ENCODE assay signal across 15 cellular contexts in the genomic region with DNA sequence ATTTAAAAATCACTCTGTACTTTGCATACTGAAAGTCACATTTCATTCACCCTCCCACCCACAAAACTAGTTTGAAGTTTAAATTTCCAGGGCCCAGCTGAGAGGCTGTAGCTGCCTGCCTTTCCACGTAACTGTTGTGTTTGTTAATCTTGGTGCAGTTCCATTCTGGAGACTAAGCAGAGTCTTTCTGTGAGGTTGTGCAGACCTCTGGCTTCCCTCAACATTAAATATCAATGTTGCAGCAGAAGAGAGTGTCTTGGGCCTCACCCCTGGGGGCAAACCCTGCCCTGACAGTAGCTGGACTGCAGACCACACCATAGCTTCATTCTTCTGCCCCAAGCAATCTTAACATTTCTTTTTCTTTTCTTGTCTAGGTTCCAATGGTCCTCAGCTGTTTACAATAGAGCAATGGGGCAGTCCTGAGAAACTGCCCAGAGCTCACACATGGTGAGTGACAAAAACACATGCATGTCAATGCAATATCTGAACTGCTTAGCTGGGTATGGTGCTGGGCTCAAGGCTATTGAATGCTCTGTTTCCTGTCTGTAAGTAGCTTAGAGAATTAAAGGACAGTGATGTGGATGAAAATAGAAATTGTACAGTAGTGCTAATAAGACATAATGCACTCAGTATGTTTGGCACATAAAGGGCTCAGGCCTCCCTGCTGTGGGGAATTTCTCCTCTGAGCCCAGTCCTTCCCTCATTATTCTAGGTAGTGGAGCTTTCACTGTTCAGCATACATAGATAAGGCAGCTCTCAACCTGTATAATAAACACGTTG.
DNase-seq lines count a peak whose midpoint lies in the region; ATAC-seq and TF ChIP-seq lines count a peak whose summit lies in the region.
"Had no signal": no experiment of that assay in that cellular context is flagged by ENCODE, and none has a peak within 500 bp of the region (broad histone marks: within the 10 kb centered on the region; RNA-seq: fewer than 3 reads in every experiment).

No MANE protein-coding gene starts in this region.

- H3K4ac ChIP-seq in IMR-90 (ENCODE audit: low read depth, low read length) (no peak overlapping the region), mesenchymal stem cell (ENCODE audit: low read depth in 1 of 2, low read length in 2 of 2) (no peak overlapping the region)

- H3K27me3 ChIP-seq in IMR-90 (ENCODE audit: control insufficient read depth, insufficient read depth, low read length) (no peaks in the 10 kb centered on the region), mesenchymal stem cell (ENCODE audit: control insufficient read depth in 1 of 2, insufficient read depth in 1 of 2, low read length in 2 of 2) (no peaks in the 10 kb centered on the region), gastrocnemius medialis (no peaks in the 10 kb centered on the region)

- H3K14ac ChIP-seq in IMR-90 (replicated peaks; ENCODE audit: low read depth, low read length), result no peak overlapping the region
- H3K14ac ChIP-seq in mesenchymal stem cell (ENCODE audit: low read length in 2 of 2), result no peak overlapping the region

- H2BK12ac ChIP-seq in mesenchymal stem cell (ENCODE audit: low read length in 2 of 2), result no peak overlapping the region

- H2BK120ac ChIP-seq in IMR-90 (ENCODE audit: low read depth, low read length), result no peak overlapping the region
- no peak overlapping the region for H2BK120ac ChIP-seq in mesenchymal stem cell (ENCODE audit: low read depth, low read length)

- TF ChIP-seq RAD21 in IMR-90 (IDR thresholded peaks at IDR 0.05; ENCODE audit: low read length), result no peak

- H3K4me2 ChIP-seq in IMR-90 (ENCODE audit: low read depth, low read length), result no peak overlapping the region
- H3K4me2 ChIP-seq in mesenchymal stem cell (ENCODE audit: low read length, poor library complexity, severe bottlenecking), result no peak overlapping the region

- no peak overlapping the region for H2AK5ac ChIP-seq in IMR-90 (ENCODE audit: low read depth, low read length)
- no peak overlapping the region for H2AK5ac ChIP-seq in mesenchymal stem cell (ENCODE audit: low read length, severe bottlenecking)

- peaks cover 9% of the 10 kb centered on the region for H3K9me1 ChIP-seq in IMR-90 (ENCODE audit: insufficient read depth, low read length)

- POLR2A ChIA-PET in IMR-90 (lab: Charles Lee; ENCODE audit: unreplicated experiment), result no interaction called here

- TF ChIP-seq CTCF in IMR-90 (conservative IDR thresholded peaks at IDR 0.05; ENCODE audit: low read depth, low read length), result no peak
- TF ChIP-seq CTCF in gastrocnemius medialis (IDR thresholded peaks at IDR 0.05 in 4 of 5, conservative IDR thresholded peaks at IDR 0.05 in 1 of 5), result no peak

- dilution Hi-C loops in IMR-90 (cut with HindIII; ENCODE audit: low sequenced_read_pairs, unreplicated experiment), result no loop called here

- no CpG with 5 or more reads among the region's 2 CpGs for WGBS in IMR-90 (ENCODE audit: extremely low coverage in 2 of 2, insufficient read length in 1 of 2), 2 experiments
- WGBS in mesenchymal stem cell, result 82% methylated on average over 2 of the region's 2 CpGs

- H3K23ac ChIP-seq in IMR-90 (ENCODE audit: low read depth, low read length) (no peak overlapping the region), mesenchymal stem cell (ENCODE audit: low read length in 2 of 2) (peak overlapping the region in 1 of 2 experiments; percentile 14)

- H4K8ac ChIP-seq in IMR-90 (ENCODE audit: low read depth in 2 of 2, low read length in 2 of 2) (no peak overlapping the region), mesenchymal stem cell (ENCODE audit: low read length) (no peak overlapping the region)

- peak; percentile 37 for ATAC-seq in IMR-90 (ENCODE audit: low read depth)
- no peak for ATAC-seq in gastrocnemius medialis
- no peak for ATAC-seq in GM21367 (IDR thresholded peaks at IDR 0.05; ENCODE audit: unreplicated experiment)
- no peak for ATAC-seq in esophagus mucosa
- ATAC-seq: HCT116, left colon had no signal

- no peak overlapping the region for H2BK15ac ChIP-seq in IMR-90 (ENCODE audit: low read depth, low read length)
- no peak overlapping the region for H2BK15ac ChIP-seq in mesenchymal stem cell (ENCODE audit: low read depth, poor library complexity, severe bottlenecking)

- intact Hi-C loops in IMR-90 (cut with micrococcal nuclease), result no loop called here
- intact Hi-C loops in gastrocnemius medialis (cut with DNase I; ENCODE audit: low total_unique reads), result loop anchor here (10.0 kb wide), 1 partner anchor 673 kb away; no protein-coding TSS in a partner anchor

- no TSS peak for BruUV-seq in IMR-90 (replicated peaks; lab: Mats Ljungman, UMichigan)

- H4K5ac ChIP-seq in IMR-90 (ENCODE audit: low read depth, low read length), result no peak overlapping the region

- H3K4me3 ChIP-seq in IMR-90 (ENCODE audit: insufficient read depth, low read depth, low read length), result no peak overlapping the region
- H3K4me3 ChIP-seq in mesenchymal stem cell (ENCODE audit: insufficient read depth in 1 of 2, low read depth in 1 of 2, low read length in 2 of 2), result no peak overlapping the region
- no peak overlapping the region for H3K4me3 ChIP-seq in gastrocnemius medialis

- H2AFZ ChIP-seq in IMR-90 (replicated peaks; ENCODE audit: low read length, poor library complexity), result no peak overlapping the region
- no peak overlapping the region for H2AFZ ChIP-seq in mesenchymal stem cell (ENCODE audit: low read depth, low read length)

- DNase-seq in IMR-90 (no peak), cerebellar cortex (ENCODE audit: low spot score) (peak; percentile 33), mesenchymal stem cell (peak; percentile 5), gastrocnemius medialis (no peak), nucleus accumbens (lab: John Stamatoyannopoulos, UW) (no peak)
- no peak for DNase-seq in stimulated activated CD4-positive, alpha-beta T cell treated with anti-CD3 and anti-CD28 coated beads, Interleukin-4, amount 100 ng/mL, for 24 hours
- DNase-seq: activated CD4-positive, alpha-beta T cell treated with anti-CD3 and anti-CD28 coated beads, Interleukin-2, amount 10 ng/mL, durations not matched to agents 24 days and 14 days; activated naive CD4-positive, alpha-beta T cell treated with anti-CD3 and anti-CD28 coated beads for 36 hours; left colon; NCI-H187; NCI-H526; OCI-M1 had no signal

- H3K18ac ChIP-seq in IMR-90 (ENCODE audit: low read depth, low read length) (no peak overlapping the region), mesenchymal stem cell (ENCODE audit: low read depth in 1 of 2, low read length in 2 of 2) (no peak overlapping the region)

- no peaks in the 10 kb centered on the region for H3K9me3 ChIP-seq in IMR-90 (ENCODE audit: control insufficient read depth, insufficient read depth, low read length)
- no peaks in the 10 kb centered on the region for H3K9me3 ChIP-seq in mesenchymal stem cell (ENCODE audit: control insufficient read depth, low read length)
- no peaks in the 10 kb centered on the region for H3K9me3 ChIP-seq in gastrocnemius medialis

- H3K79me1 ChIP-seq in IMR-90 (ENCODE audit: low read depth in 1 of 2, low read length in 2 of 2), result no peaks in the 10 kb centered on the region
- peaks cover 2% of the 10 kb centered on the region for H3K79me1 ChIP-seq in mesenchymal stem cell (replicated peaks; ENCODE audit: low read length, poor library complexity, severe bottlenecking)

- no peak overlapping the region for H3K56ac ChIP-seq in IMR-90 (ENCODE audit: extremely low read depth, insufficient read depth, low read length)

- H3K36me3 ChIP-seq in IMR-90 (ENCODE audit: control insufficient read depth, insufficient read depth, low read length) (peaks cover 10% of the 10 kb centered on the region; the same call in 1 of the 2 replicates), mesenchymal stem cell (ENCODE audit: control insufficient read depth in 1 of 2, insufficient read depth in 2 of 2, low read depth in 1 of 2, low read length in 2 of 2) (peaks cover 33 to 57% of the 10 kb centered on the region in 2 experiments), gastrocnemius medialis (peaks cover 0 to 15% of the 10 kb centered on the region in 2 donors)

- H3K27ac ChIP-seq in IMR-90 (ENCODE audit: insufficient read depth, low read length) (no peak overlapping the region), mesenchymal stem cell (ENCODE audit: low read length, poor library complexity, severe bottlenecking) (no peak overlapping the region), gastrocnemius medialis (peak overlapping the region; percentile 85 to 91 (median 86))

- H3K9ac ChIP-seq in IMR-90 (ENCODE audit: low read depth, low read length) (no peak overlapping the region), mesenchymal stem cell (ENCODE audit: low read length) (peak overlapping the region; percentile 42)

- H2BK5ac ChIP-seq in IMR-90 (ENCODE audit: low read depth, low read length, poor library complexity, severe bottlenecking) (no peak overlapping the region), mesenchymal stem cell (ENCODE audit: low read depth, low read length, poor library complexity, severe bottlenecking) (no peak overlapping the region)

- no peak overlapping the region for H2BK20ac ChIP-seq in IMR-90 (ENCODE audit: low read depth, low read length)

- TF ChIP-seq POLR2A in IMR-90 (IDR thresholded peaks at IDR 0.05; ENCODE audit: low read depth, low read length), result no peak
- no peak for TF ChIP-seq POLR2A in gastrocnemius medialis (IDR thresholded peaks at IDR 0.05)

- CTCF ChIA-PET in IMR-90 (lab: Yijun Ruan, JAX), result no interaction called here

- H2AK9ac ChIP-seq in IMR-90 (replicated peaks; ENCODE audit: low read depth, low read length, poor library complexity), result no peak overlapping the region

- no peak overlapping the region for H4K91ac ChIP-seq in IMR-90 (ENCODE audit: insufficient read depth, low read depth, low read length)
- H4K91ac ChIP-seq in mesenchymal stem cell (ENCODE audit: low read length), result no peak overlapping the region

- H3K4me1 ChIP-seq in IMR-90 (ENCODE audit: control insufficient read depth, insufficient read depth, low read length) (peaks cover 4% of the 10 kb centered on the region; the same call in 1 of the 2 replicates), mesenchymal stem cell (ENCODE audit: control insufficient read depth, insufficient read depth, low read depth, low read length) (no peaks in the 10 kb centered on the region), gastrocnemius medialis (peaks cover 20 to 42% of the 10 kb centered on the region in 2 donors)

- H4K20me1 ChIP-seq in IMR-90 (ENCODE audit: insufficient read depth, low read length), result no peaks in the 10 kb centered on the region

- in situ Hi-C loops in IMR-90 (cut with MboI; ENCODE audit: low sequenced_read_pairs), result no loop called here
- in situ Hi-C loops in gastrocnemius medialis (cut with MboI; ENCODE audit: low sequenced_read_pairs in 4 of 4), result no loop called here

TF ChIP-seq in IMR-90, 13 proteins besides CTCF, POLR2A, EP300 and RAD21 (continues in another document):
- no peak for TF ChIP-seq CEBPB (IDR thresholded peaks at IDR 0.05; ENCODE audit: low read depth, low read length)

Comparison
In these comparisons a context has a peak if more than half of its experiments do, and no peak if none do; other contexts are left out.
1. DNase-seq: peak in cerebellar cortex (single experiment) and mesenchymal stem cell (single experiment); none in IMR-90 (single experiment), gastrocnemius medialis (0 of 2), stimulated activated CD4-positive, alpha-beta T cell treated with anti-CD3 and anti-CD28 coated beads, Interleukin-4, amount 100 ng/mL, for 24 hours (single experiment) and nucleus accumbens (0 of 56).
2. H3K27ac ChIP-seq: peak in gastrocnemius medialis (4 of 4); none in IMR-90 (single experiment) and mesenchymal stem cell (single experiment).